ENCODE assay signal across 15 cellular contexts in the genomic region with DNA sequence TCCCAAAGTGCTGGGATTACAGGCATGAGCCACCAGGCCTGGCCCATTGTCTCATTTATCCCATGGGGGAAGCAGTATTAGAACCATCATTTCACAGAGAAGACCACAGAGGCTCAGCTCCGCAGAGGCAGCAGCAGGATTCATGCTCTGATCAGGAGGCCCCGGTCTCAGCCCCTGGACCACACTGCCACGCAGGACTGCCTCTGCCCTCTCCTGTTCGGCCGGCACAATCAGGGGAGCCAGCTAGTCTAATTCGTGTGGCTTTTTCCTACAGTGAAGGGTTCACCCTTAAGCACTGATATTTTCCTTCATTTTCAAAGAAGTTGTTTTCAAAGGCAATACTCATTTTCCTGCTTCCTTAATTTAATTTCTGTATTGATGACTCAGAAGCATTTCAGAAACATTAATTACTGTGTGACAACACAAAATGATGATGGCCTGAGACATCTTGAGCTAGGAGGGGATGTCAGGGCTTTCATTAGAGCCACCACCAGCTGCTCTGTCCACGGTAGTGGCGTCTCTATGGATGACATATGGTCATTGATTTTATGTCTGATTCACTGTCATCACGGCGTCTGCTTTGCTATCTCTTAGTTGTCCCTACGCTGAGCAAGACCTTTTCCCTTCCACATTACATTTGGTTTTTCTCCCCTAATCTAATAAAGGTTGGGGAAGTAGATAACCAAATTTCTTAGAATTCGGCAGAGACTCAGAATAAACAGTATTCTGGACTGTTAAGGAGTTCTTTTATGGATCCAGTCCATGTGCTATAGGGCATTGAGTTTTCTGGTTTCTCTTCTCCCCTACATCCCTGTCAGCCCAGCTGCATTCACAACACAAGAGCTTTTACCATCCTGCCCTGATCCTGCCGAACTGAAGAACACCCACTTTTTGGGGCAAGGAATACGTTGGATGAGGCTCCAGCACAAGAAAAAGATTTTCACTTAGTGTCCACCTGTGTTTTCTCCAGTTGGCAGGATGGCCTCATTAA.
"Had no signal": no experiment of that assay in that cellular context is flagged by ENCODE, and none has a peak within 500 bp of the region (broad histone marks: within the 10 kb centered on the region; RNA-seq: fewer than 3 reads in every experiment).

No MANE protein-coding gene starts in this region.

- H3K9me3 ChIP-seq: prostate gland, spleen, tibial artery, vagina had no signal

- H3K4me3 ChIP-seq: prostate gland, spleen, tibial artery, vagina had no signal

- H3K4me1 ChIP-seq: prostate gland, spleen, tibial artery, vagina had no signal

- H3K27me3 ChIP-seq: spleen, tibial artery, vagina had no signal

- FAIRE-seq: colon, endothelial cell of umbilical vein, keratinocyte had no signal

- DNase-seq: activated CD4-positive, alpha-beta memory T cell treated with anti-CD3 and anti-CD28 coated beads, Interleukin-2, amount 10 ng/mL, durations not matched to agents 7 days and 5 days; activated T-cell treated with anti-CD3 and anti-CD28 coated beads, Interleukin-2, amount 50 U/mL, for 72 hours; foreskin melanocyte; left ventricle myocardium superior; mesenchymal stem cell; spleen; stimulated activated CD4-positive, alpha-beta T cell treated with anti-CD3 and anti-CD28 coated beads, Interleukin-1b, Interleukin-23, amount 100 ng/mL, for 48 hours; tibial artery had no signal

- ATAC-seq: activated T-cell treated with anti-CD3 and anti-CD28 coated beads, Interleukin-2, amount 50 U/mL, for 72 hours; left ventricle myocardium superior; sciatic nerve; stimulated activated memory B cell treated with anti-CD40 and anti-IgM and Interleukin-4, amounts not matched to agents 10 μg/mL and 1 μg/mL and 100 μg/mL, for 72 hours had no signal

- H3K36me3 ChIP-seq: prostate gland, vagina had no signal

- H3K27ac ChIP-seq: prostate gland, spleen, tibial artery, vagina had no signal
